Comparison of ENCODE assay signal across 15 cellular contexts in genomic region chr12:115149685-115150378, GRCh38.
DNase-seq lines count a peak whose midpoint lies in the region; ATAC-seq, FAIRE-seq and TF ChIP-seq lines count a peak whose summit lies in the region.
"Had no signal": no experiment of that assay in that cellular context is flagged by ENCODE, and none has a peak within 500 bp of the region (broad histone marks: within the 10 kb centered on the region; RNA-seq: fewer than 3 reads in every experiment).

No MANE protein-coding gene starts in this region.

- H3K27me3 ChIP-seq in HepG2 (ENCODE audit: control insufficient read depth in 1 of 2, insufficient read depth in 2 of 2, low read length in 2 of 2): no peaks in the 10 kb centered on the region; a peak in 1 of 5 replicates
- no peaks in the 10 kb centered on the region for H3K27me3 ChIP-seq in right lobe of liver
- H3K27me3 ChIP-seq: ovary, transverse colon had no signal

- H3K4me1 Mint-ChIP-seq in activated T-cell treated with anti-CD3 and anti-CD28 coated beads, Interleukin-2, amount 50 U/mL, for 24 hours (ENCODE audit: low read depth): no peaks in the 10 kb centered on the region
- H3K4me1 Mint-ChIP-seq: activated CD4-positive, alpha-beta T cell treated with anti-CD3 and anti-CD28 coated beads, Interleukin-2, amount 10 ng/mL, durations not matched to agents 24 days and 14 days had no signal

- no peak overlapping the region for H3K4me2 ChIP-seq in HepG2 (ENCODE audit: low read depth, low read length)
- H3K4me2 ChIP-seq: GM23338 had no signal

- DNase-seq in HepG2 (ENCODE audit: low spot score) (no peak), right lobe of liver (no peak), T1000 (lab: John Stamatoyannopoulos, UW) (peak; percentile 100), fibroblast of mammary gland (ENCODE audit: low read depth) (peak; percentile 91), NCI-H2227 (lab: John Stamatoyannopoulos, UW; ENCODE audit: unreplicated experiment) (no peak), NCI-H2029 treated with DMSO at 0.1 percent for 48 hours (lab: John Stamatoyannopoulos, UW) (no peak)
- no peak for DNase-seq in activated T-cell treated with anti-CD3 and anti-CD28 coated beads, Interleukin-2, amount 50 U/mL, for 24 hours
- DNase-seq: ACHN; activated CD4-positive, alpha-beta T cell treated with anti-CD3 and anti-CD28 coated beads, Interleukin-2, amount 10 ng/mL, durations not matched to agents 24 days and 14 days; caudate nucleus; DMS153; ovary; transverse colon had no signal

- no TSS peak for BruUV-seq in HepG2 (replicated peaks; lab: Mats Ljungman, UMichigan)

- H3K9ac ChIP-seq in HepG2 (ENCODE audit: insufficient read depth, low read depth, low read length): no peak overlapping the region

- no peaks in the 10 kb centered on the region for H3K4me1 ChIP-seq in HepG2 (ENCODE audit: insufficient read depth, low read length)
- H3K4me1 ChIP-seq in right lobe of liver: no peaks in the 10 kb centered on the region
- H3K4me1 ChIP-seq: transverse colon had no signal

- no peak for ATAC-seq in HepG2
- ATAC-seq in right lobe of liver: no peak
- ATAC-seq in GM21367 (IDR thresholded peaks at IDR 0.05; ENCODE audit: unreplicated experiment): no peak
- ATAC-seq: GM23338 had no signal

- TF ChIP-seq CTCF in HepG2 (CRISPR knock-in tag; IDR thresholded peaks at IDR 0.05) (no peak), right lobe of liver (IDR thresholded peaks at IDR 0.05) (no peak), fibroblast of mammary gland (conservative IDR thresholded peaks at IDR 0.05; ENCODE audit: control insufficient read depth, insufficient read depth, low read depth, low read length) (no peak)

- TF ChIP-seq POLR2A in HepG2 (IDR thresholded peaks at IDR 0.05; ENCODE audit: insufficient read depth in 1 of 2, low read depth in 2 of 2, low read length in 2 of 2) (no peak), right lobe of liver (IDR thresholded peaks at IDR 0.05) (no peak)

- no peaks in the 10 kb centered on the region for H3K36me3 Mint-ChIP-seq in activated T-cell treated with anti-CD3 and anti-CD28 coated beads, Interleukin-2, amount 50 U/mL, for 24 hours (ENCODE audit: low read depth)

- POLR2A ChIA-PET in HepG2 (lab: Yijun Ruan, JAX): no interaction called here

- H3K9me3 ChIP-seq in HepG2 (ENCODE audit: low read length) (no peaks in the 10 kb centered on the region), right lobe of liver (no peaks in the 10 kb centered on the region)
- H3K9me3 ChIP-seq: ovary, transverse colon had no signal

- no peak overlapping the region for H3K4me3 ChIP-seq in HepG2 (replicated peaks in 1 of 3; ENCODE audit: insufficient read depth in 1 of 3, low read depth in 2 of 3, low read length in 3 of 3)
- H3K4me3 ChIP-seq in right lobe of liver: no peak overlapping the region
- H3K4me3 ChIP-seq in fibroblast of mammary gland (ENCODE audit: control insufficient read depth, low read depth, low read length): no peak overlapping the region
- H3K4me3 ChIP-seq: GM23338, ovary, transverse colon had no signal

- no peak overlapping the region for H3K4me3 Mint-ChIP-seq in activated T-cell treated with anti-CD3 and anti-CD28 coated beads, Interleukin-2, amount 50 U/mL, for 24 hours
- H3K4me3 Mint-ChIP-seq: activated CD4-positive, alpha-beta T cell treated with anti-CD3 and anti-CD28 coated beads, Interleukin-2, amount 10 ng/mL, durations not matched to agents 24 days and 14 days; GM23338 had no signal

- 46% methylated on average over 7 of the region's 7 CpGs for WGBS in HepG2 (ENCODE audit: low lambda C conversion rate)
- WGBS in right lobe of liver (ENCODE audit: insufficient coverage, low coverage, low lambda C conversion rate, missing lambda C conversion rate): 73% methylated on average over 2 of the region's 7 CpGs

- TF ChIP-seq EP300 in HepG2 (IDR thresholded peaks at IDR 0.05; ENCODE audit: low read depth in 2 of 2, low read length in 2 of 2) (no peak), HepG2 (CRISPR knock-in tag; IDR thresholded peaks at IDR 0.05; ENCODE audit: borderline replicate concordance) (no peak)

- H3K9me3 Mint-ChIP-seq in activated T-cell treated with anti-CD3 and anti-CD28 coated beads, Interleukin-2, amount 50 U/mL, for 24 hours: peaks cover 9% of the 10 kb centered on the region
- H3K9me3 Mint-ChIP-seq: GM23338 had no signal

- no peaks in the 10 kb centered on the region for H3K36me3 ChIP-seq in HepG2 (replicated peaks in 1 of 2; ENCODE audit: control insufficient read depth in 1 of 2, insufficient read depth in 2 of 2, low read length in 2 of 2)
- no peaks in the 10 kb centered on the region for H3K36me3 ChIP-seq in right lobe of liver
- H3K36me3 ChIP-seq: ovary, transverse colon had no signal

- no peaks in the 10 kb centered on the region for H3K27me3 Mint-ChIP-seq in activated T-cell treated with anti-CD3 and anti-CD28 coated beads, Interleukin-2, amount 50 U/mL, for 24 hours
- H3K27me3 Mint-ChIP-seq: activated CD4-positive, alpha-beta T cell treated with anti-CD3 and anti-CD28 coated beads, Interleukin-2, amount 10 ng/mL, durations not matched to agents 24 days and 14 days had no signal

- H4K20me1 ChIP-seq in HepG2 (ENCODE audit: insufficient read depth, low read length): no peaks in the 10 kb centered on the region

- in situ Hi-C loops in HepG2 (cut with HindIII; ENCODE audit: extremely low pct_ligation_motif_present, low pct_unique_long_range_greater_than_20kb): no loop called here

- no peak overlapping the region for H3K27ac Mint-ChIP-seq in activated T-cell treated with anti-CD3 and anti-CD28 coated beads, Interleukin-2, amount 50 U/mL, for 24 hours
- H3K27ac Mint-ChIP-seq: activated CD4-positive, alpha-beta T cell treated with anti-CD3 and anti-CD28 coated beads, Interleukin-2, amount 10 ng/mL, durations not matched to agents 24 days and 14 days; GM23338 had no signal

- CTCF ChIA-PET in HepG2 (lab: Yijun Ruan, JAX; ENCODE audit: low intra/inter-chr PET ratio, low total read pairs): no interaction called here

- H2AFZ ChIP-seq in HepG2 (ENCODE audit: low read length): no peak overlapping the region
- H2AFZ ChIP-seq: GM23338 had no signal

- TF ChIP-seq RAD21 in HepG2 (CRISPR knock-in tag; IDR thresholded peaks at IDR 0.05): no peak

- intact Hi-C loops in HepG2 (cut with micrococcal nuclease; ENCODE audit: unreplicated experiment): no loop called here
- intact Hi-C loops in right lobe of liver (cut with DNase I): no loop called here

- FAIRE-seq in HepG2 (lab: Jason Lieb, UNC): no peak

- no peaks in the 10 kb centered on the region for H3K79me2 ChIP-seq in HepG2 (ENCODE audit: insufficient read depth, low read length)

- H3K27ac ChIP-seq in HepG2 (ENCODE audit: extremely low read length, insufficient read depth, low read length) (no peak overlapping the region), right lobe of liver (no peak overlapping the region)
- H3K27ac ChIP-seq: ovary had no signal

TF ChIP-seq in HepG2, 621 proteins besides CTCF, POLR2A, EP300 and RAD21:
- TF ChIP-seq, protein P1, sequence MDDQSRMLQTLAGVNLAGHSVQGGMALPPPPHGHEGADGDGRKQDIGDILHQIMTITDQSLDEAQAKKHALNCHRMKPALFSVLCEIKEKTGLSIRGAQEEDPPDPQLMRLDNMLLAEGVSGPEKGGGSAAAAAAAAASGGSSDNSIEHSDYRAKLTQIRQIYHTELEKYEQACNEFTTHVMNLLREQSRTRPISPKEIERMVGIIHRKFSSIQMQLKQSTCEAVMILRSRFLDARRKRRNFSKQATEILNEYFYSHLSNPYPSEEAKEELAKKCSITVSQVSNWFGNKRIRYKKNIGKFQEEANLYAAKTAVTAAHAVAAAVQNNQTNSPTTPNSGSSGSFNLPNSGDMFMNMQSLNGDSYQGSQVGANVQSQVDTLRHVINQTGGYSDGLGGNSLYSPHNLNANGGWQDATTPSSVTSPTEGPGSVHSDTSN (CRISPR knock-in tag; IDR thresholded peaks at IDR 0.05; ENCODE audit: borderline replicate concordance): no peak
- peak; percentile 50; the same call in 1 of the 2 replicates for TF ChIP-seq GABPB1 (CRISPR knock-in tag; IDR thresholded peaks at IDR 0.05)
- no peak for TF ChIP-seq NR2C2 (CRISPR knock-in tag; IDR thresholded peaks at IDR 0.05; ENCODE audit: borderline replicate concordance)
- no peak for TF ChIP-seq MAF1 (CRISPR knock-in tag; IDR thresholded peaks at IDR 0.05; ENCODE audit: borderline replicate concordance)
- TF ChIP-seq GABPA (IDR thresholded peaks at IDR 0.05; ENCODE audit: low read depth, low read length): 0 out of 2 replicates have a peak, but pooled peaks have one; percentile 25
- TF ChIP-seq GABPA (CRISPR knock-in tag; IDR thresholded peaks at IDR 0.05; ENCODE audit: low read depth): peak; percentile 72
- TF ChIP-seq MED8 (CRISPR knock-in tag; IDR thresholded peaks at IDR 0.05; ENCODE audit: insufficient replicate concordance): no peak

Comparison
In these comparisons a context has a peak if more than half of its experiments do, and no peak if none do; other contexts are left out.
1. DNase-seq: peak in T1000 (single experiment) and fibroblast of mammary gland (single experiment); none in HepG2 (single experiment), right lobe of liver (0 of 3), NCI-H2227 (single experiment), NCI-H2029 treated with DMSO at 0.1 percent for 48 hours (single experiment) and activated T-cell treated with anti-CD3 and anti-CD28 coated beads, Interleukin-2, amount 50 U/mL, for 24 hours (single experiment).